24 cellular contexts compared by ENCODE assay signal in the genomic region with DNA sequence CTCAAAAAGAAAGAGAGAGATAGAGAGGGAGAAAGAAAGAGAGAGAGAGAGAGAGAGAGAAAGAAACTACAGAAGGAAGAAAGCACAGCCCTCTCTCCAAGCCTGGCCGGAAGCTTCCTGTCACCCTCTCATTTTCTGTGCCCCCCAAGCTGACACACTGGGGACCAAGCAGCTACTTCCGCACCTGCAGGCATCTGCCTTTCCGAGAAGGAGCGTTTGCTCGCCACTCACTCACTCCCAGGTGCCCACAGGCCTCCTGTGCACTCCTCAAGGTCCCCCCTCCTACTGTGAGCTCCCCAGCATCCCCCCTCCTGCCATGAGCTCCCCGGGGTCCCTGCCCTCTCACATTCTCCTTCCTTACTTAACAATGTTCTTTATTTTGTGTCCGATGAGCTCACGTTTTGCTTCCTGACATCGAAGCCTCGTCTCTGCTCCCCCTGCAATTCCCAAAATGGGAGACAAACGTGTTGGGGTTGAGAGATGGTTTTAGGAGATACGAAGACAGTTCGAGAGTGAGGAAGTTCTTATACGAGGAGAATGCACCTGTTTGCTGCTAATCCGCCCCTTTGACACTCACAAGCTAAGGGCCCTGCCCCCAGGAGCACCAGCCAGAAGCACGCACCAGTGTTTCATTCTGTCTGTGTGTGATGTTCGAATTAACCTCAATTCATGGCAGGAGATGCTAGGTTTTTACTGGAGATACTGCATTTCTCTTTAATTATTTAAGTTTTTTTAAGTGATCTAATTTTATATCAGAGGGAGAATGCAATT.
"Had no signal": no experiment of that assay in that cellular context is flagged by ENCODE, and none has a peak within 500 bp of the region (broad histone marks: within the 10 kb centered on the region; RNA-seq: fewer than 3 reads in every experiment).

No MANE protein-coding gene starts in this region.

- H3K9me3 ChIP-seq: body of pancreas, esophagus squamous epithelium, left ventricle myocardium inferior, mucosa of descending colon, stomach, testis had no signal

- ATAC-seq: body of pancreas, mucosa of descending colon, natural killer cell had no signal

- H3K9me3 Mint-ChIP-seq: activated CD4-positive, alpha-beta T cell treated with anti-CD3 and anti-CD28 coated beads, Interleukin-2, amount 10 ng/mL, durations not matched to agents 24 days and 14 days; activated naive CD4-positive, alpha-beta T cell treated with anti-CD3 and anti-CD28 coated beads for 36 hours; activated T-helper 2 cell treated with anti-CD3 and anti-CD28 coated beads, Interferon-gamma antibody, Interleukin-2, Interleukin-4, amounts not matched to agents 10 μg/mL and 5 μg/mL and 100 μg/mL, durations not matched to agents 14 hours and 24 hours and 36 hours; memory B cell; natural killer cell; T-helper 2 cell treated with Interferon-gamma antibody and Interleukin-4, amounts not matched to agents 5 μg/mL and 100 μg/mL, for 36 hours had no signal

- H3K36me3 ChIP-seq: esophagus squamous epithelium, left ventricle myocardium inferior, stomach had no signal

- H3K27me3 ChIP-seq: body of pancreas, testis had no signal

- H3K27ac Mint-ChIP-seq: activated CD4-positive, alpha-beta T cell treated with anti-CD3 and anti-CD28 coated beads, Interleukin-2, amount 10 ng/mL, durations not matched to agents 24 days and 14 days; activated naive CD4-positive, alpha-beta T cell treated with anti-CD3 and anti-CD28 coated beads for 36 hours; activated T-helper 2 cell treated with anti-CD3 and anti-CD28 coated beads, Interferon-gamma antibody, Interleukin-2, Interleukin-4, amounts not matched to agents 10 μg/mL and 5 μg/mL and 100 μg/mL, durations not matched to agents 14 hours and 24 hours and 36 hours; memory B cell; natural killer cell; T-helper 2 cell treated with Interferon-gamma antibody and Interleukin-4, amounts not matched to agents 5 μg/mL and 100 μg/mL, for 36 hours had no signal

- H3K36me3 Mint-ChIP-seq: natural killer cell had no signal

- H3K4me3 ChIP-seq: body of pancreas, coronary artery, esophagus squamous epithelium, left ventricle myocardium inferior, mucosa of descending colon, stomach, testis had no signal

- H3K27ac ChIP-seq: body of pancreas, coronary artery, esophagus squamous epithelium, left ventricle myocardium inferior, stomach, testis had no signal

- H3K4me3 Mint-ChIP-seq: activated CD4-positive, alpha-beta T cell treated with anti-CD3 and anti-CD28 coated beads, Interleukin-2, amount 10 ng/mL, durations not matched to agents 24 days and 14 days; activated naive CD4-positive, alpha-beta T cell treated with anti-CD3 and anti-CD28 coated beads for 36 hours; memory B cell; natural killer cell; T-helper 2 cell treated with Interferon-gamma antibody and Interleukin-4, amounts not matched to agents 5 μg/mL and 100 μg/mL, for 36 hours had no signal

- DNase-seq: activated CD4-positive, alpha-beta T cell treated with anti-CD3 and anti-CD28 coated beads, Interleukin-2, amount 10 ng/mL, durations not matched to agents 24 days and 14 days; activated CD4-positive, CD25-positive, alpha-beta regulatory T cell; activated CD8-positive, alpha-beta memory T cell treated with anti-CD3 and anti-CD28 coated beads for 24 hours; activated naive CD4-positive, alpha-beta T cell treated with anti-CD3 and anti-CD28 coated beads for 36 hours; amygdala; body of pancreas; caudate nucleus; effector CD4-positive, alpha-beta T cell; esophagus squamous epithelium; hippocampal formation; left ventricle myocardium inferior; natural killer cell; nucleus accumbens; retina; small intestine; stimulated activated CD4-positive, alpha-beta T cell treated with anti-CD3 and anti-CD28 coated beads, Interleukin-4, amount 100 ng/mL, for 4 hours; stimulated activated CD8-positive, alpha-beta memory T cell treated with anti-CD3 and anti-CD28 coated beads, Interleukin-4, amount 100 ng/mL, for 48 hours; stomach; testis had no signal

- H3K4me1 ChIP-seq: body of pancreas had no signal
